ENCODE assay signal across 1 cellular context in genomic region chr11:67466962-67467771, GRCh38.
A peak's percentile ranks its signal among the peaks of the same experiment; 100 is the strongest.
TF ChIP-seq lines count a peak whose summit lies in the region.

No MANE protein-coding gene starts in this region.

TF ChIP-seq in K562, 482 proteins besides CTCF, POLR2A, EP300 and RAD21:
- peak; percentile 31; the same call in 1 of the 2 replicates for TF ChIP-seq BCOR (IDR thresholded peaks at IDR 0.05)
- TF ChIP-seq TFAP4 (CRISPR knock-in tag; IDR thresholded peaks at IDR 0.05; ENCODE audit: borderline replicate concordance) = 0 out of 2 replicates have a peak, but pooled peaks have one; percentile 18
- TF ChIP-seq NFXL1 (CRISPR knock-in tag; IDR thresholded peaks at IDR 0.05) = no peak
- no peak for TF ChIP-seq ZNF212 (CRISPR knock-in tag; IDR thresholded peaks at IDR 0.05)
- peak; percentile 0 for TF ChIP-seq KDM5B (IDR thresholded peaks at IDR 0.05; ENCODE audit: insufficient replicate concordance, low read depth, low read length)
- TF ChIP-seq BHLHE40 (IDR thresholded peaks at IDR 0.05; ENCODE audit: low read length) = no peak
- no peak for TF ChIP-seq ZNF764 (CRISPR knock-in tag; IDR thresholded peaks at IDR 0.05; ENCODE audit: low read depth)
- TF ChIP-seq RBM25 (IDR thresholded peaks at IDR 0.05; ENCODE audit: low read depth, low read length, severe bottlenecking) = peak; percentile 59
- TF ChIP-seq NR3C1 (CRISPR knock-in tag; IDR thresholded peaks at IDR 0.05) = no peak
- TF ChIP-seq POLR2G (IDR thresholded peaks at IDR 0.05; ENCODE audit: low read depth, low read length) = peak; percentile 53
- TF ChIP-seq RCOR1 (IDR thresholded peaks at IDR 0.05; ENCODE audit: borderline replicate concordance in 1 of 2, low read depth in 2 of 2, low read length in 2 of 2) = peak in 1 of 2 experiments; percentile 54; a peak in 1 of 4 replicates
- TF ChIP-seq PRDM10 (IDR thresholded peaks at IDR 0.05; ENCODE audit: partially characterized antibody) = no peak
- no peak for TF ChIP-seq LCOR (CRISPR knock-in tag; IDR thresholded peaks at IDR 0.05)
- TF ChIP-seq E2F8 (IDR thresholded peaks at IDR 0.05; ENCODE audit: low read depth, partially characterized antibody) = no peak
- peak in 1 of 2 experiments; percentile 39; a peak in 1 of 4 replicates for TF ChIP-seq KDM1A (IDR thresholded peaks at IDR 0.05)
- no peak for TF ChIP-seq PRPF4 (IDR thresholded peaks at IDR 0.05; ENCODE audit: insufficient read depth, low read depth, low read length, poor library complexity, severe bottlenecking)
- peak; percentile 84 for TF ChIP-seq NFIC (IDR thresholded peaks at IDR 0.05)
TF ChIP-seq in K562: peak in this region for 8.
